7 cellular contexts compared by ENCODE assay signal in genomic region chr20:30290361-30291063, GRCh38.
A peak's percentile ranks its signal among the peaks of the same experiment; 100 is the strongest.
DNase-seq lines count a peak whose midpoint lies in the region; ATAC-seq, FAIRE-seq and TF ChIP-seq lines count a peak whose summit lies in the region.
"Not testable (repeated sequence)": the region's sequence is repeated elsewhere in the genome, so short reads cannot be mapped to it uniquely, and the experiment has no call there.

No MANE protein-coding gene starts in this region.

- not testable (repeated sequence) for H3K9me1 ChIP-seq in endothelial cell of umbilical vein (replicated peaks; ENCODE audit: control insufficient read depth, extremely low read depth, insufficient read depth, low read length)

- H3K4me2 ChIP-seq in endothelial cell of umbilical vein (ENCODE audit: insufficient read depth, low read length) = not testable (repeated sequence)
- H3K4me2 ChIP-seq in HepG2 (ENCODE audit: low read depth, low read length) = peak overlapping the region; percentile 49; the same call in 1 of the 2 replicates

- not testable (repeated sequence) for H3K36me3 ChIP-seq in endothelial cell of umbilical vein (ENCODE audit: control insufficient read depth in 2 of 2, extremely low read depth in 1 of 2, insufficient read depth in 2 of 2, low read length in 2 of 2); HepG2 (replicated peaks in 1 of 2; ENCODE audit: control insufficient read depth in 1 of 2, insufficient read depth in 2 of 2, low read length in 2 of 2); small intestine (ENCODE audit: control insufficient read depth in 2 of 2, insufficient read depth in 2 of 2, low read length in 2 of 2)

- not testable (repeated sequence) for TF ChIP-seq POLR2A in endothelial cell of umbilical vein (IDR thresholded peaks at IDR 0.05; ENCODE audit: low read depth, low read length); HepG2 (IDR thresholded peaks at IDR 0.05; ENCODE audit: insufficient read depth in 1 of 2, low read depth in 2 of 2, low read length in 2 of 2)

- not testable (repeated sequence) for H3K4me3 ChIP-seq in endothelial cell of umbilical vein (replicated peaks in 1 of 3; ENCODE audit: insufficient read depth in 1 of 3, low read depth in 1 of 3, low read length in 3 of 3); HepG2 (replicated peaks in 1 of 3; ENCODE audit: insufficient read depth in 1 of 3, low read depth in 2 of 3, low read length in 3 of 3)
- peak overlapping the region in 1 of 2 donors; percentile 11 for H3K4me3 ChIP-seq in small intestine (ENCODE audit: low read depth in 1 of 2, low read length in 2 of 2)

- intact Hi-C loops in endothelial cell of umbilical vein (cut with micrococcal nuclease); HepG2 (cut with micrococcal nuclease; ENCODE audit: unreplicated experiment): not testable (repeated sequence)

- not testable (repeated sequence) for TF ChIP-seq CTCF in endothelial cell of umbilical vein (IDR thresholded peaks at IDR 0.05; ENCODE audit: extremely low read depth in 1 of 2, insufficient read depth in 1 of 2, low read depth in 1 of 2, low read length in 2 of 2)
- TF ChIP-seq CTCF in HepG2 (CRISPR knock-in tag; IDR thresholded peaks at IDR 0.05) = peak; percentile 56

- not testable (repeated sequence) for BruUV-seq in endothelial cell of umbilical vein (replicated peaks; lab: Mats Ljungman, UMichigan); HepG2 (replicated peaks; lab: Mats Ljungman, UMichigan)

- not testable (repeated sequence) for H4K20me1 ChIP-seq in endothelial cell of umbilical vein (replicated peaks; ENCODE audit: control insufficient read depth, extremely low read depth, insufficient read depth, low read length); HepG2 (ENCODE audit: insufficient read depth, low read length)

- dilution Hi-C loops in endothelial cell of umbilical vein (cut with MboI; ENCODE audit: extremely low pct_ligation_motif_present, low sequenced_read_pairs) = not testable (repeated sequence)

- 41% methylated on average over 26 of the region's 27 CpGs for WGBS in HepG2 (ENCODE audit: low lambda C conversion rate)
- WGBS in small intestine, 3 donors = 4 to 37% (median 37%) methylated on average over 20 to 27 of the region's 27 CpGs

- not testable (repeated sequence) for H2AFZ ChIP-seq in endothelial cell of umbilical vein (ENCODE audit: low read depth, low read length); HepG2 (ENCODE audit: low read length)

- H3K4me3 Mint-ChIP-seq in activated T-helper 17 cell treated with anti-CD3 and anti-CD28 coated beads, Interleukin-2, amount 50 U/mL, for 72 hours = peak overlapping the region; percentile 79

- not testable (repeated sequence) for H3K9me3 ChIP-seq in endothelial cell of umbilical vein (replicated peaks; ENCODE audit: control insufficient read depth, insufficient read depth, low read length); small intestine (ENCODE audit: control insufficient read depth, low read depth)
- peaks cover 11% of the 10 kb centered on the region; the same call in 1 of the 2 replicates for H3K9me3 ChIP-seq in HepG2 (ENCODE audit: low read length)

- H3K36me3 Mint-ChIP-seq in activated T-helper 17 cell treated with anti-CD3 and anti-CD28 coated beads, Interleukin-2, amount 50 U/mL, for 72 hours (ENCODE audit: low read depth) = not testable (repeated sequence)

- H3K27ac Mint-ChIP-seq in activated T-helper 17 cell treated with anti-CD3 and anti-CD28 coated beads, Interleukin-2, amount 50 U/mL, for 72 hours = peak overlapping the region; percentile 88

- not testable (repeated sequence) for H3K27ac ChIP-seq in endothelial cell of umbilical vein (ENCODE audit: insufficient read depth, low read depth, low read length); HepG2 (ENCODE audit: extremely low read length, insufficient read depth, low read length)
- H3K27ac ChIP-seq in small intestine (ENCODE audit: low read depth in 1 of 2, low read length in 1 of 2) = peak overlapping the region; percentile 85 to 96

- FAIRE-seq in endothelial cell of umbilical vein (lab: Jason Lieb, UNC); HepG2 (lab: Jason Lieb, UNC); small intestine (lab: Jason Lieb, UNC): not testable (repeated sequence)

- CTCF ChIA-PET in endothelial cell of umbilical vein (lab: Charles Lee); HepG2 (lab: Yijun Ruan, JAX; ENCODE audit: low intra/inter-chr PET ratio, low total read pairs): not testable (repeated sequence)

- POLR2A ChIA-PET in endothelial cell of umbilical vein (lab: Charles Lee) = not testable (repeated sequence)
- POLR2A ChIA-PET in HepG2 (lab: Yijun Ruan, JAX) = interaction anchor here (0.9 kb wide), 1 partner anchor 87 kb away, joined by 3 read pairs; no protein-coding TSS in a partner anchor

- not testable (repeated sequence) for H3K9ac ChIP-seq in endothelial cell of umbilical vein (replicated peaks; ENCODE audit: extremely low read depth, insufficient read depth, low read length); HepG2 (ENCODE audit: insufficient read depth, low read depth, low read length)

- TF ChIP-seq EP300 in HepG2 (IDR thresholded peaks at IDR 0.05; ENCODE audit: low read depth in 2 of 2, low read length in 2 of 2); HepG2 (CRISPR knock-in tag; IDR thresholded peaks at IDR 0.05; ENCODE audit: borderline replicate concordance): not testable (repeated sequence)

- not testable (repeated sequence) for H3K9me3 Mint-ChIP-seq in activated T-helper 17 cell treated with anti-CD3 and anti-CD28 coated beads, Interleukin-2, amount 50 U/mL, for 72 hours

- not testable (repeated sequence) for H3K4me1 ChIP-seq in endothelial cell of umbilical vein (ENCODE audit: control insufficient read depth, extremely low read depth, insufficient read depth, low read length); HepG2 (ENCODE audit: insufficient read depth, low read length); small intestine (ENCODE audit: control insufficient read depth in 2 of 2, insufficient read depth in 1 of 2, low read depth in 1 of 2, low read length in 1 of 2)

- H3K27me3 ChIP-seq in endothelial cell of umbilical vein (ENCODE audit: control insufficient read depth in 2 of 2, insufficient read depth in 2 of 2, low read length in 2 of 2); HepG2 (ENCODE audit: control insufficient read depth in 1 of 2, insufficient read depth in 2 of 2, low read length in 2 of 2); small intestine (ENCODE audit: control insufficient read depth in 2 of 2, insufficient read depth in 2 of 2, low read length in 2 of 2): not testable (repeated sequence)

- peaks cover 12% of the 10 kb centered on the region for H3K4me1 Mint-ChIP-seq in activated T-helper 17 cell treated with anti-CD3 and anti-CD28 coated beads, Interleukin-2, amount 50 U/mL, for 72 hours

- in situ Hi-C loops in HepG2 (cut with HindIII; ENCODE audit: extremely low pct_ligation_motif_present, low pct_unique_long_range_greater_than_20kb) = loop anchor here (25.0 kb wide), 1 partner anchor 653 kb away; no protein-coding TSS in a partner anchor

- DNase-seq in HuH-7.5 (ENCODE audit: low spot score) = peak; percentile 68
- peak; percentile 43 for DNase-seq in RPMI8226
- peak; percentile 3 for DNase-seq in endothelial cell of umbilical vein (ENCODE audit: low read depth, low spot score)
- DNase-seq in HepG2 (ENCODE audit: low spot score) = peak; percentile 45
- peak; percentile 89 for DNase-seq in small intestine

- not testable (repeated sequence) for H3K79me2 ChIP-seq in endothelial cell of umbilical vein (ENCODE audit: control insufficient read depth, insufficient read depth, low read length); HepG2 (ENCODE audit: insufficient read depth, low read length)

- peak; percentile 40 for ATAC-seq in GM18867 (IDR thresholded peaks at IDR 0.05; ENCODE audit: unreplicated experiment)
- ATAC-seq in activated T-helper 17 cell treated with anti-CD3 and anti-CD28 coated beads, Interleukin-2, amount 50 U/mL, for 72 hours (replicated peaks) = peak; percentile 39
- peak; percentile 93 for ATAC-seq in HepG2

- TF ChIP-seq RAD21 in HepG2 (CRISPR knock-in tag; IDR thresholded peaks at IDR 0.05) = not testable (repeated sequence)

- not testable (repeated sequence) for H3K27me3 Mint-ChIP-seq in activated T-helper 17 cell treated with anti-CD3 and anti-CD28 coated beads, Interleukin-2, amount 50 U/mL, for 72 hours

TF ChIP-seq in HepG2, 621 proteins besides CTCF, POLR2A, EP300 and RAD21 (continues in another document):
- TF ChIP-seq PATZ1 (CRISPR knock-in tag; IDR thresholded peaks at IDR 0.05) = 0 out of 2 replicates have a peak, but pooled peaks have one; percentile 15
- 0 out of 2 replicates have a peak, but pooled peaks have one; percentile 13 for TF ChIP-seq MAZ (IDR thresholded peaks at IDR 0.05; ENCODE audit: borderline replicate concordance, low read depth, low read length)
- TF ChIP-seq MAZ (CRISPR knock-in tag; IDR thresholded peaks at IDR 0.05; ENCODE audit: low read depth) = not testable (repeated sequence)

Comparison
In these comparisons a context has a peak if more than half of its experiments do, and no peak if none do; other contexts are left out.
1. ATAC-seq: peak in every context shown above with its lines; median percentile 93 in HepG2; 40 in GM18867; 39 in activated T-helper 17 cell treated with anti-CD3 and anti-CD28 coated beads, Interleukin-2, amount 50 U/mL, for 72 hours.
2. DNase-seq: peak in every context shown above with its lines; median percentile 89 in small intestine; 68 in HuH-7.5; 45 in HepG2; 43 in RPMI8226; 3 in endothelial cell of umbilical vein.